Comparison of ENCODE assay signal across 10 cellular contexts in genomic region chr11:94638902-94639373, GRCh38.
DNase-seq lines count a peak whose midpoint lies in the region; ATAC-seq and TF ChIP-seq lines count a peak whose summit lies in the region.
"Had no signal": no experiment of that assay in that cellular context is flagged by ENCODE, and none has a peak within 500 bp of the region (broad histone marks: within the 10 kb centered on the region; RNA-seq: fewer than 3 reads in every experiment).

No MANE protein-coding gene starts in this region.

- TF ChIP-seq POLR2A in sigmoid colon (IDR thresholded peaks at IDR 0.05) = no peak

- H3K36me3 ChIP-seq in sigmoid colon = no peaks in the 10 kb centered on the region

- no peak overlapping the region for H3K27ac Mint-ChIP-seq in CD4-positive, alpha-beta T cell

- no peak for ATAC-seq in CD4-positive, alpha-beta T cell (ENCODE audit: poor library complexity)
- ATAC-seq in HG03354 (IDR thresholded peaks at IDR 0.05; ENCODE audit: poor library complexity, severe bottlenecking, unreplicated experiment) = no peak

- H3K27me3 Mint-ChIP-seq in CD4-positive, alpha-beta T cell = no peaks in the 10 kb centered on the region

- peaks cover 15% of the 10 kb centered on the region for H3K4me1 Mint-ChIP-seq in CD4-positive, alpha-beta T cell (ENCODE audit: low read depth)

- H3K4me1 ChIP-seq in sigmoid colon = peaks cover 0 to 22% (median 16%) of the 10 kb centered on the region in 4 donors

- H3K27ac ChIP-seq in sigmoid colon = peak overlapping the region; percentile 45 to 68 (median 58)
- no peak overlapping the region for H3K27ac ChIP-seq in CD4-positive, alpha-beta T cell (ENCODE audit: low read depth, low read length)

- H3K27me3 ChIP-seq in sigmoid colon = no peaks in the 10 kb centered on the region
- no peaks in the 10 kb centered on the region for H3K27me3 ChIP-seq in CD4-positive, alpha-beta T cell (ENCODE audit: control insufficient read depth, insufficient read depth, low read length)

- no peaks in the 10 kb centered on the region for H3K36me3 Mint-ChIP-seq in CD4-positive, alpha-beta T cell (ENCODE audit: low read depth)

- CTCF ChIA-PET in GM10248 (lab: Yijun Ruan, JAX) = interaction anchor here (1.9 kb wide), 1 partner anchor 17 kb away, joined by 6 read pairs; no protein-coding TSS in a partner anchor
- CTCF ChIA-PET in CD4-positive, alpha-beta T cell (lab: Charles Lee) = no interaction called here

- POLR2A ChIA-PET in GM10248 (lab: Yijun Ruan, JAX) = no interaction called here
- POLR2A ChIA-PET in CD4-positive, alpha-beta T cell (lab: Charles Lee) = no interaction called here

- H3K9me3 Mint-ChIP-seq in CD4-positive, alpha-beta T cell = no peaks in the 10 kb centered on the region

- DNase-seq in GM10248 (ENCODE audit: extremely low spot score) (peak; percentile 17), NOMO-1 treated with dmso at 0.1 percent for 144 hours (lab: John Stamatoyannopoulos, UW; ENCODE audit: unreplicated experiment) (peak; percentile 90), fibroblast of the conjunctiva (ENCODE audit: low read depth) (peak; percentile 5), sigmoid colon (no peak), NCI-H526 treated with DMSO at 0.1 percent for 48 hours (lab: John Stamatoyannopoulos, UW) (no peak)
- no peak for DNase-seq in stimulated activated CD4-positive, alpha-beta T cell treated with anti-CD3 and anti-CD28 coated beads, Interleukin-2, amount 100 ng/mL, for 48 hours
- no peak for DNase-seq in CD4-positive, alpha-beta T cell
- DNase-seq: activated naive CD4-positive, alpha-beta T cell; NCI-H2029 treated with DMSO at 0.1 percent for 48 hours had no signal

- intact Hi-C loops in sigmoid colon (cut with DNase I) = no loop called here
- intact Hi-C loops in CD4-positive, alpha-beta T cell (cut with DNase I, micrococcal nuclease) = no loop called here

- H3K4me3 Mint-ChIP-seq in CD4-positive, alpha-beta T cell = no peak overlapping the region

- peak overlapping the region in 2 of 4 donors; percentile 0 to 7 for H3K4me3 ChIP-seq in sigmoid colon

- no peaks in the 10 kb centered on the region for H3K9me3 ChIP-seq in sigmoid colon
- H3K9me3 ChIP-seq in CD4-positive, alpha-beta T cell (ENCODE audit: control insufficient read depth, low read length) = no peaks in the 10 kb centered on the region

- TF ChIP-seq CTCF in GM10248 (IDR thresholded peaks at IDR 0.05; ENCODE audit: control extremely low read depth, extremely low read depth, low read depth, missing control alignments) (no peak), sigmoid colon (IDR thresholded peaks at IDR 0.05) (no peak)
- TF ChIP-seq CTCF in CD4-positive, alpha-beta T cell (IDR thresholded peaks at IDR 0.05) = no peak

- TF ChIP-seq EP300 in sigmoid colon (IDR thresholded peaks at IDR 0.05) = no peak

- WGBS in sigmoid colon, 2 donors = 53 to 65% methylated on average over 4 of the region's 4 CpGs

Comparison
In these comparisons a context has a peak if more than half of its experiments do, and no peak if none do; other contexts are left out.
1. DNase-seq: peak in GM10248 (single experiment), NOMO-1 treated with dmso at 0.1 percent for 144 hours (single experiment) and fibroblast of the conjunctiva (single experiment); none in sigmoid colon (single experiment), stimulated activated CD4-positive, alpha-beta T cell treated with anti-CD3 and anti-CD28 coated beads, Interleukin-2, amount 100 ng/mL, for 48 hours (0 of 2), CD4-positive, alpha-beta T cell (0 of 10) and NCI-H526 treated with DMSO at 0.1 percent for 48 hours (single experiment).